ENCODE assay signal across 21 cellular contexts in the genomic region with DNA sequence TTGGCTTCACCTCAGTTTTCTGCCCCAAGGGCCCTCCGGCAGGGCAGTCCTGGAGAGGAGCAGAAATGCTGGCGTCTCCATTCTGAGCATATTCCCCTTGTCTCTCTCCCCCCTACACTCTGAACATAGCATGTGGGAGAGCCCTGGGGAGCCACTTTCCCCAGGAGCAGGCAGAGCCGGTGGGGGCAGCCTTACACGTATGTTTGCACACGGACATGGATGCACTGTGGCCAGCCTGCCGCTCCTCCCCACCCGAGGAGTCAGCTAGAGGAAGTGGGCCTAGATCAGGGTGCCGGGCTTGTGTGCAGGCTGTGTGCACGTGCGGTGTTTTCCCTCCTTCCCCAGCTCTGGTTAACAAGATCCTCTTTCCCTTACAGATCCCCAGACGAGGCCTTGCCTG. TPM values are rescaled to one million over a fixed set of nuclear protein-coding genes. Genes with fewer than 3 reads are reported as not detected.
DNase-seq lines count a peak whose midpoint lies in the region; ATAC-seq, FAIRE-seq and TF ChIP-seq lines count a peak whose summit lies in the region.
"Had no signal": no experiment of that assay in that cellular context is flagged by ENCODE, and none has a peak within 500 bp of the region (broad histone marks: within the 10 kb centered on the region; RNA-seq: fewer than 3 reads in every experiment).

No MANE protein-coding gene starts in this region.

- H4K20me1 ChIP-seq in K562 (replicated peaks; ENCODE audit: control insufficient read depth, insufficient read depth, low read length), result no peaks in the 10 kb centered on the region

- peak overlapping the region; percentile 57 to 61 for H3K27ac ChIP-seq in right atrium auricular region
- no peak overlapping the region for H3K27ac ChIP-seq in K562 (ENCODE audit: extremely low read depth, low read depth, low read length)
- no peak overlapping the region for H3K27ac ChIP-seq in upper lobe of right lung
- H3K27ac ChIP-seq: BLaER1, epithelial cell of prostate had no signal

- intact Hi-C loops in left ventricle myocardium superior (cut with micrococcal nuclease) (no loop called here), K562 (cut with micrococcal nuclease) (loop anchor here (5.0 kb wide), 1 partner anchor 125 kb away; no protein-coding TSS in a partner anchor), upper lobe of right lung (cut with DNase I) (loop anchor here (10.0 kb wide), 1 partner anchor 133 kb away; no protein-coding TSS in a partner anchor)

- H3K27ac Mint-ChIP-seq in nephron progenitor cell, result peak overlapping the region; percentile 29
- H3K27ac Mint-ChIP-seq: activated T-helper 2 cell treated with anti-CD3 and anti-CD28 coated beads, Interferon-gamma antibody, Interleukin-2, Interleukin-4, amounts not matched to agents 10 μg/mL and 5 μg/mL and 100 μg/mL, durations not matched to agents 14 hours and 24 hours and 36 hours had no signal

- H3K4me1 ChIP-seq in right atrium auricular region (peaks cover 0 to 26% of the 10 kb centered on the region in 2 donors), K562 (replicated peaks in 1 of 2; ENCODE audit: control insufficient read depth in 2 of 2, insufficient read depth in 2 of 2, low read length in 2 of 2) (peaks cover 0 to 7% of the 10 kb centered on the region in 2 experiments; a peak in 1 of 5 replicates), upper lobe of right lung (no peaks in the 10 kb centered on the region)
- H3K4me1 ChIP-seq: BLaER1 had no signal

- H3K36me3 Mint-ChIP-seq in nephron progenitor cell (ENCODE audit: low read depth), result peaks cover 66% of the 10 kb centered on the region

- no peak overlapping the region for H3K9ac ChIP-seq in K562 (ENCODE audit: insufficient read depth in 1 of 2, low read depth in 2 of 2, low read length in 2 of 2)
- H3K9ac ChIP-seq: BLaER1 had no signal

- in situ Hi-C loops in K562 (cut with MboI), result loop anchor here (10.0 kb wide), 1 partner anchor 123 kb away; no protein-coding TSS in a partner anchor

- 95% methylated on average over 11 of the region's 11 CpGs for WGBS in K562 (ENCODE audit: insufficient coverage, low coverage, missing lambda C conversion rate)

- H3K36me3 ChIP-seq in right atrium auricular region (peaks cover 97% of the 10 kb centered on the region), K562 (ENCODE audit: control insufficient read depth, insufficient read depth, low read length) (peaks cover 95% of the 10 kb centered on the region), upper lobe of right lung (peaks cover 99% of the 10 kb centered on the region)

- BruUV-seq in K562 (replicated peaks; lab: Mats Ljungman, UMichigan), result no TSS peak

- no peaks in the 10 kb centered on the region for H3K4me1 Mint-ChIP-seq in nephron progenitor cell
- H3K4me1 Mint-ChIP-seq: activated B cell treated with CpG ODN at 0.5 μM for 24 hours had no signal

- ATAC-seq in left ventricle myocardium superior, result no peak
- no peak for ATAC-seq in K562
- no peak for ATAC-seq in upper lobe of right lung

- no peak overlapping the region for H2AFZ ChIP-seq in K562 (ENCODE audit: low read depth, low read length)

- TF ChIP-seq CTCF in right atrium auricular region (IDR thresholded peaks at IDR 0.05) (no peak), K562 (IDR thresholded peaks at IDR 0.05 in 2 of 3, conservative IDR thresholded peaks at IDR 0.05 in 1 of 3; ENCODE audit: insufficient read depth in 2 of 3, low read depth in 1 of 3, low read length in 3 of 3) (no peak), nephron progenitor cell (IDR thresholded peaks at IDR 0.05) (no peak), upper lobe of right lung (IDR thresholded peaks at IDR 0.05) (no peak)

- no peaks in the 10 kb centered on the region for H3K27me3 ChIP-seq in right atrium auricular region
- H3K27me3 ChIP-seq in K562 (ENCODE audit: control insufficient read depth in 2 of 2, insufficient read depth in 2 of 2, low read length in 2 of 2), result no peaks in the 10 kb centered on the region
- H3K27me3 ChIP-seq in upper lobe of right lung, result no peaks in the 10 kb centered on the region
- H3K27me3 ChIP-seq: BLaER1 had no signal

- H3K9me3 Mint-ChIP-seq in nephron progenitor cell, result no peaks in the 10 kb centered on the region
- H3K9me3 Mint-ChIP-seq: activated B cell treated with CpG ODN at 0.5 μM for 24 hours; activated T-helper 2 cell treated with anti-CD3 and anti-CD28 coated beads, Interferon-gamma antibody, Interleukin-2, Interleukin-4, amounts not matched to agents 10 μg/mL and 5 μg/mL and 100 μg/mL, durations not matched to agents 14 hours and 24 hours and 36 hours had no signal

- no peak overlapping the region for H3K4me3 Mint-ChIP-seq in nephron progenitor cell
- H3K4me3 Mint-ChIP-seq: activated B cell treated with CpG ODN at 0.5 μM for 24 hours had no signal

- H3K79me2 ChIP-seq in K562 (ENCODE audit: control insufficient read depth, insufficient read depth, low read length), result no peaks in the 10 kb centered on the region

- H3K27me3 Mint-ChIP-seq in nephron progenitor cell (ENCODE audit: low read depth, poor library complexity), result peaks cover 4% of the 10 kb centered on the region
- H3K27me3 Mint-ChIP-seq: activated B cell treated with CpG ODN at 0.5 μM for 24 hours had no signal

- TF ChIP-seq RAD21 in K562 (CRISPR knock-in tag; conservative IDR thresholded peaks at IDR 0.05 in 1 of 2, IDR thresholded peaks at IDR 0.05 in 1 of 2), result no peak

- TF ChIP-seq EP300 in K562 (IDR thresholded peaks at IDR 0.05; ENCODE audit: low read length), result no peak

- H3K4me3 ChIP-seq in right atrium auricular region, result no peak overlapping the region
- H3K4me3 ChIP-seq in K562, result no peak overlapping the region
- no peak overlapping the region for H3K4me3 ChIP-seq in upper lobe of right lung
- H3K4me3 ChIP-seq: BLaER1 had no signal

- H3K4me2 ChIP-seq in K562 (ENCODE audit: insufficient read depth, low read length), result no peak overlapping the region
- H3K4me2 ChIP-seq: BLaER1 had no signal

- CTCF ChIA-PET in K562 (lab: Yijun Ruan, JAX; ENCODE audit: low intra/inter-chr PET ratio), result interaction anchor here (1.0 to 1.8 kb wide), 3 partner anchors 128 to 263 kb away, joined by 4 to 12 read pairs (median 5); no protein-coding TSS in a partner anchor

- H3K9me3 ChIP-seq in right atrium auricular region, result no peaks in the 10 kb centered on the region
- no peaks in the 10 kb centered on the region for H3K9me3 ChIP-seq in K562 (replicated peaks; ENCODE audit: control insufficient read depth, insufficient read depth, low read depth, low read length)
- no peaks in the 10 kb centered on the region for H3K9me3 ChIP-seq in upper lobe of right lung
- H3K9me3 ChIP-seq: BLaER1 had no signal

- DNase-seq in right atrium auricular region (ENCODE audit: low spot score) (no peak), left ventricle myocardium superior (no peak), K562 (ENCODE audit: extremely low read depth in 1 of 4, low spot score in 3 of 4) (no peak), nephron progenitor cell (no peak), upper lobe of right lung (peak; percentile 37), SHP77 treated with DMSO at 0.1 percent for 48 hours (lab: John Stamatoyannopoulos, UW) (no peak), T1000 (lab: John Stamatoyannopoulos, UW) (no peak)
- DNase-seq in stimulated activated CD4-positive, alpha-beta T cell treated with anti-CD3 and anti-CD28 coated beads, Interleukin-2, amount 100 ng/mL, for 48 hours, result no peak
- DNase-seq: activated B cell treated with CpG ODN at 0.5 μM for 24 hours; effector CD4-positive, alpha-beta T cell; mesenchymal stem cell; NCI-H1694; occipital lobe; stimulated activated CD4-positive, alpha-beta T cell treated with anti-CD3 and anti-CD28 coated beads, Interleukin-4, amount 100 ng/mL, for 1 hour had no signal

- no peak for TF ChIP-seq POLR2A in K562 (conservative IDR thresholded peaks at IDR 0.05)

- FAIRE-seq in K562 (lab: Jason Lieb, UNC), result no peak
- FAIRE-seq: colon, G401.6, GM19239, H54 had no signal

- POLR2A ChIA-PET in K562 (lab: Yijun Ruan, JAX), result interaction anchor here (2.0 kb wide), 1 partner anchor 9 kb away, joined by 5 read pairs; no protein-coding TSS in a partner anchor

- no peaks in the 10 kb centered on the region for H3K9me1 ChIP-seq in K562 (ENCODE audit: control insufficient read depth, insufficient read depth, low read length)

RNA-seq across cellular contexts. Expression of gene POMT1, which starts 25.4 kb away (rescaled TPM):
- total RNA-seq in right atrium auricular region (10 to 100 TPM; 13.7 to 16.4 TPM), left ventricle myocardium superior (19.9 TPM), K562 (2014; rRNA removed) (14.6 and 21.3 TPM in 2 replicates), K562 (2014; rRNA removed; fragmentation: Illumina TruSeq; extraction: Trizol) (8.6 TPM in 2 replicates), K562 (2015; rRNA removed; fragmentation: Illumina TruSeq; extraction: Trizol) (15.6 and 15.7 TPM in 2 replicates), K562 (2021) (23.4 and 23.5 TPM in 2 replicates), upper lobe of right lung (25.2 TPM)
- 98.5 and 154 TPM in 2 replicates for total RNA-seq in K562 (2011; cell fraction: chromatin; rRNA removed; ENCODE audit: low replicate concordance)
- 72.6 and 96.6 TPM in 2 replicates for total RNA-seq in K562 (2011; cell fraction: nucleolus; rRNA removed)
- 78.2 and 78.3 TPM in 2 replicates for total RNA-seq in K562 (2011; cell fraction: nucleoplasm; rRNA removed)
- polyA plus RNA-seq in K562 (2011; rRNA removed) (15.3 and 21.6 TPM in 2 replicates), K562 (2014; fragmentation: Illumina TruSeq; extraction: Trizol) (13.7 and 15.3 TPM in 2 replicates), K562 (2014; fragmentation: Nextera tagmentation; extraction: Ambion mirVana) (1 to 10 TPM; 1.8 to 2.1 TPM), K562 (2014; rRNA removed) (15.4 and 18.2 TPM in 2 replicates)
- 16.0 and 17.4 TPM in 2 replicates for polyA plus RNA-seq in K562 (2011; cell fraction: cytosol; rRNA removed)
- polyA plus RNA-seq in K562 (2011; cell fraction: nucleus; rRNA removed), result 117 and 121 TPM in 2 replicates
- polyA plus RNA-seq in K562 (2012), result 22.0 and 30.6 TPM in 2 replicates
- 9.2 and 14.3 TPM in 2 replicates for polyA minus RNA-seq in K562 (2011; rRNA and poly(A)+ RNA removed)
- 6.6 and 8.9 TPM in 2 replicates for polyA minus RNA-seq in K562 (2011; cell fraction: cytosol; rRNA and poly(A)+ RNA removed)
- polyA minus RNA-seq in K562 (2011; cell fraction: nucleus; rRNA and poly(A)+ RNA removed), result 11.7 and 17.9 TPM in 2 replicates

RNA-seq across cellular contexts. Expression of gene UCK1, which starts 53.7 kb away (rescaled TPM):
- total RNA-seq in right atrium auricular region (10 to 100 TPM; 21.2 to 37.8 TPM), left ventricle myocardium superior (28.6 TPM), K562 (2014; rRNA removed) (25.6 and 27.5 TPM in 2 replicates), K562 (2014; rRNA removed; fragmentation: Illumina TruSeq; extraction: Trizol) (6.4 and 7.5 TPM in 2 replicates), K562 (2015; rRNA removed; fragmentation: Illumina TruSeq; extraction: Trizol) (16.1 and 16.2 TPM in 2 replicates), K562 (2021) (16.9 and 19.8 TPM in 2 replicates), upper lobe of right lung (27.9 TPM)
- 22.3 and 45.1 TPM in 2 replicates for total RNA-seq in K562 (2011; cell fraction: chromatin; rRNA removed; ENCODE audit: low replicate concordance)
- 32.7 and 35.9 TPM in 2 replicates for total RNA-seq in K562 (2011; cell fraction: nucleolus; rRNA removed)
- total RNA-seq in K562 (2011; cell fraction: nucleoplasm; rRNA removed), result 26.6 and 29.1 TPM in 2 replicates
- polyA plus RNA-seq in K562 (2011; rRNA removed) (16.4 and 17.2 TPM in 2 replicates), K562 (2014; fragmentation: Illumina TruSeq; extraction: Trizol) (13.2 and 21.3 TPM in 2 replicates), K562 (2014; fragmentation: Nextera tagmentation; extraction: Ambion mirVana) (under 1 TPM; 0.27 to 0.48 TPM), K562 (2014; rRNA removed) (20.3 and 25.2 TPM in 2 replicates)
- 18.3 and 27.1 TPM in 2 replicates for polyA plus RNA-seq in K562 (2011; cell fraction: cytosol; rRNA removed)
- 22.7 and 38.5 TPM in 2 replicates for polyA plus RNA-seq in K562 (2011; cell fraction: nucleus; rRNA removed)
- 18.1 and 20.7 TPM in 2 replicates for polyA plus RNA-seq in K562 (2012)
- 7.2 and 10.9 TPM in 2 replicates for polyA minus RNA-seq in K562 (2011; rRNA and poly(A)+ RNA removed)
- polyA minus RNA-seq in K562 (2011; cell fraction: cytosol; rRNA and poly(A)+ RNA removed), result 9.7 and 10.8 TPM in 2 replicates
- 10.2 and 12.7 TPM in 2 replicates for polyA minus RNA-seq in K562 (2011; cell fraction: nucleus; rRNA and poly(A)+ RNA removed)

Comparison
In these comparisons a context has a peak if more than half of its experiments do, and no peak if none do; other contexts are left out.
1. H3K27ac ChIP-seq: peak in right atrium auricular region (2 of 2); none in K562 (single experiment) and upper lobe of right lung (single experiment).